ENCODE assay signal across 23 cellular contexts in the genomic region with DNA sequence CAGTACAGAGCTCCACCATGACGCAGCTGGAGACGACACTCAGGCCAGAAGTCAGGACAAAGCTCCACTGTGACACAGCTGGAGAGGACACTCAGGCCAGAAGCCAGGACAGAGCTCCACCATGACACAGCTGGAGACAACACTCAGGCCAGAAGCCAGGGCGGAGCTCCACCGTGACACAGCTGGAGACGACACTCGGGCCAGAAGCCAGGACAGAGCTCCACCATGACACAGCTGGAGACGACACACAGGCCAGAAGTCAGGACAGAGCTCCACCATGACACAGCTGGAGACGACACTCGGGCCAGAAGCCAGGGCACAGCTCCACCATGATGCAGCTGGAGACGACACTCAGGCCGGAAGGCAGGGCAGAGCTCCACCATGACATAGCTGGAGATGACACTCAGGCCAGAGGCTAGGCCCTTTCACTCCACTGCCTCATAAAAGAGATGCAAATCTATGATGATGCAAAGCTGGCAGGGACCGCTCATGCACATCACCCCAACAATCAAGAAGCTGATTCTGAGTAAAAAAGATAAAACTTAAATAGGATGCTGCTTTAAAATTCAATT. TPM values are rescaled to one million over a fixed set of nuclear protein-coding genes. Genes with fewer than 3 reads are reported as not detected.
"Had no signal": no experiment of that assay in that cellular context is flagged by ENCODE, and none has a peak within 500 bp of the region (broad histone marks: within the 10 kb centered on the region; RNA-seq: fewer than 3 reads in every experiment).

No MANE protein-coding gene starts in this region.

- DNase-seq: activated CD4-positive, alpha-beta T cell treated with anti-CD3 and anti-CD28 coated beads, Interleukin-2, amount 10 ng/mL, durations not matched to agents 7 days and 5 days; activated CD8-positive, alpha-beta T cell treated with anti-CD3 and anti-CD28 coated beads, Interleukin-2, amount 10 ng/mL, durations not matched to agents 7 days and 5 days; activated naive CD4-positive, alpha-beta T cell treated with anti-CD3 and anti-CD28 coated beads for 36 hours; activated T-cell treated with anti-CD3 and anti-CD28 coated beads, Interleukin-2, amount 50 U/mL, for 24 hours; cortex of kidney; kidney glomerular epithelial cell; mesenchymal stem cell; naive thymus-derived CD4-positive, alpha-beta T cell; transverse colon had no signal

- H3K4me1 Mint-ChIP-seq: activated CD4-positive, alpha-beta T cell treated with anti-CD3 and anti-CD28 coated beads, Interleukin-2, amount 10 ng/mL, durations not matched to agents 7 days and 5 days had no signal

- H3K27me3 Mint-ChIP-seq: activated T-cell treated with anti-CD3 and anti-CD28 coated beads, Interleukin-2, amount 50 U/mL, for 24 hours; progenitor cell of endocrine pancreas had no signal

- H3K36me3 ChIP-seq: gastroesophageal sphincter, heart right ventricle, neural progenitor cell, suprapubic skin, transverse colon had no signal

- H3K4me3 Mint-ChIP-seq: activated CD4-positive, alpha-beta T cell treated with anti-CD3 and anti-CD28 coated beads, Interleukin-2, amount 10 ng/mL, durations not matched to agents 7 days and 5 days; activated CD8-positive, alpha-beta T cell treated with anti-CD3 and anti-CD28 coated beads, Interleukin-2, amount 10 ng/mL, durations not matched to agents 7 days and 5 days; activated naive CD4-positive, alpha-beta T cell treated with anti-CD3 and anti-CD28 coated beads for 36 hours; activated T-cell treated with anti-CD3 and anti-CD28 coated beads, Interleukin-2, amount 50 U/mL, for 24 hours; brain; naive thymus-derived CD4-positive, alpha-beta T cell; neural progenitor cell; stimulated activated naive CD8-positive, alpha-beta T cell treated with anti-CD3 and anti-CD28 coated beads, Interleukin-15, Interleukin-2, amounts not matched to agents 100 ng/mL and 50 ng/mL, for 24 hours had no signal

- H3K9me3 Mint-ChIP-seq: activated CD4-positive, alpha-beta T cell treated with anti-CD3 and anti-CD28 coated beads, Interleukin-2, amount 10 ng/mL, durations not matched to agents 7 days and 5 days; activated naive CD4-positive, alpha-beta T cell treated with anti-CD3 and anti-CD28 coated beads for 36 hours; activated T-cell treated with anti-CD3 and anti-CD28 coated beads, Interleukin-2, amount 50 U/mL, for 24 hours; stimulated activated naive CD8-positive, alpha-beta T cell treated with anti-CD3 and anti-CD28 coated beads, Interleukin-15, Interleukin-2, amounts not matched to agents 100 ng/mL and 50 ng/mL, for 24 hours had no signal

- H3K27me3 ChIP-seq: heart right ventricle, neural progenitor cell, suprapubic skin, transverse colon had no signal

- ATAC-seq: activated CD4-positive, CD25-positive, alpha-beta regulatory T cell treated with anti-CD3 and anti-CD28 coated beads, Interleukin-2, amount 50 U/mL, for 24 hours; activated CD8-positive, alpha-beta T cell treated with anti-CD3 and anti-CD28 coated beads, Interleukin-2, amount 10 ng/mL, durations not matched to agents 7 days and 5 days; esophagus mucosa; gastroesophageal sphincter; heart right ventricle; naive thymus-derived CD4-positive, alpha-beta T cell had no signal

- H3K36me3 Mint-ChIP-seq: brain; naive thymus-derived CD4-positive, alpha-beta T cell; neural progenitor cell had no signal

- H3K27ac Mint-ChIP-seq: activated CD4-positive, alpha-beta T cell treated with anti-CD3 and anti-CD28 coated beads, Interleukin-2, amount 10 ng/mL, durations not matched to agents 7 days and 5 days; activated CD8-positive, alpha-beta T cell treated with anti-CD3 and anti-CD28 coated beads, Interleukin-2, amount 10 ng/mL, durations not matched to agents 7 days and 5 days; activated naive CD4-positive, alpha-beta T cell treated with anti-CD3 and anti-CD28 coated beads for 36 hours; activated T-cell treated with anti-CD3 and anti-CD28 coated beads, Interleukin-2, amount 50 U/mL, for 24 hours; activated T-helper 2 cell treated with anti-CD3 and anti-CD28 coated beads, Interferon-gamma antibody, Interleukin-2, Interleukin-4, amounts not matched to agents 10 μg/mL and 5 μg/mL and 100 μg/mL, durations not matched to agents 14 hours and 24 hours and 36 hours; brain; neural progenitor cell; progenitor cell of endocrine pancreas; stimulated activated naive CD8-positive, alpha-beta T cell treated with anti-CD3 and anti-CD28 coated beads, Interleukin-15, Interleukin-2, amounts not matched to agents 100 ng/mL and 50 ng/mL, for 24 hours had no signal

- H3K4me3 ChIP-seq: gastroesophageal sphincter, heart right ventricle, neural progenitor cell, suprapubic skin, transverse colon had no signal

RNA-seq across cellular contexts. Expression of gene OR2B11, which starts 13.6 kb away (rescaled TPM):
- total RNA-seq: activated CD4-positive, alpha-beta T cell treated with anti-CD3 and anti-CD28 coated beads, Interleukin-2, amount 10 ng/mL, durations not matched to agents 7 days and 5 days; activated CD8-positive, alpha-beta T cell treated with anti-CD3 and anti-CD28 coated beads, Interleukin-2, amount 10 ng/mL, durations not matched to agents 7 days and 5 days; activated naive CD4-positive, alpha-beta T cell treated with anti-CD3 and anti-CD28 coated beads for 36 hours; activated T-helper 2 cell treated with anti-CD3 and anti-CD28 coated beads, Interferon-gamma antibody, Interleukin-2, Interleukin-4, amounts not matched to agents 10 μg/mL and 5 μg/mL and 100 μg/mL, durations not matched to agents 14 hours and 24 hours and 36 hours; esophagus mucosa; gastroesophageal sphincter; heart right ventricle; liver; mucosa of gallbladder; naive thymus-derived CD4-positive, alpha-beta T cell; osteoblast; progenitor cell of endocrine pancreas; skeletal muscle tissue; suprapubic skin; transverse colon had no signal

RNA-seq across cellular contexts. Expression of gene NLRP3, which starts 55.6 kb away (rescaled TPM):
- total RNA-seq: progenitor cell of endocrine pancreas had no signal
